10 cellular contexts compared by ENCODE assay signal in the genomic region with DNA sequence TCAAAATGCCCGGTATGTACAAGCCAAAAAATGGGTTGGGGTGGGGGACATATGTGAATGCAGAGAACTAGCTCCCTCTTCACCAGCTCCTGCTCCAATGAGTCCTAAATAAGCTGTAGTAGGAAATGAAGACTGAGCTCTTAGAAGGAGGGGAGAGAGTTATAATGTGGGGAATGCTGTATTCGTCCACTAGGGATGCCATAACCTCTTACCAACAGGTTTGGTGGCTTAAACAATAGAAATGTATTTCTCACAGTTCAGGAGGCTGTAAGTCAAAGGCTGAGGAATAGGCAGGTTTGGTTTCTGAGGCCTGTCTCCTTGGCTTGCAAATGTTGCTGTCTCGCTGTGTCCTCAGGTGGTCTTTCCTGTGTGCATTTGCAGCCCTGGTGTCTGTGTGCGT. TPM values are rescaled to one million over a fixed set of nuclear protein-coding genes. Genes with fewer than 3 reads are reported as not detected.
A peak's percentile ranks its signal among the peaks of the same experiment; 100 is the strongest.
DNase-seq lines count a peak whose midpoint lies in the region; ATAC-seq and TF ChIP-seq lines count a peak whose summit lies in the region.
"Had no signal": no experiment of that assay in that cellular context is flagged by ENCODE, and none has a peak within 500 bp of the region (broad histone marks: within the 10 kb centered on the region; RNA-seq: fewer than 3 reads in every experiment).

No MANE protein-coding gene starts in this region.

- DNase-seq in NCI-H82 treated with DMSO at 0.1 percent for 48 hours (lab: John Stamatoyannopoulos, UW; ENCODE audit: unreplicated experiment), result peak; percentile 58
- no peak for DNase-seq in chondrocyte (ENCODE audit: low spot score)
- no peak for DNase-seq in osteocyte (ENCODE audit: extremely low spot score, unreplicated experiment)
- DNase-seq in effector CD8-positive, alpha-beta T cell (lab: John Stamatoyannopoulos, UW), result no peak
- DNase-seq in activated CD4-positive, alpha-beta T cell treated with anti-CD3 and anti-CD28 coated beads, Interleukin-2, amount 10 ng/mL, durations not matched to agents 7 days and 5 days, result no peak
- no peak for DNase-seq in stimulated activated effector memory CD8-positive, alpha-beta T cell treated with anti-CD3 and anti-CD28 coated beads, Interleukin-12 subunit alpha, Interleukin-12 subunit beta, amount 100 ng/mL, for 72 hours (ENCODE audit: low spot score in 2 of 2)
- DNase-seq: activated CD8-positive, alpha-beta memory T cell treated with anti-CD3 and anti-CD28 coated beads, Interleukin-2, amount 50 U/mL, for 48 hours; naive B cell; stimulated activated CD4-positive, alpha-beta T cell treated with anti-CD3 and anti-CD28 coated beads, Interleukin-12 subunit alpha, Interleukin-12 subunit beta, amount 100 ng/mL, for 4 hours had no signal

- CTCF ChIA-PET in activated CD4-positive, alpha-beta T cell treated with anti-CD3 and anti-CD28 coated beads, Interleukin-2, amount 10 ng/mL, durations not matched to agents 7 days and 5 days (lab: Charles Lee), result interaction anchor here (1.2 kb wide), 1 partner anchor 283 kb away, joined by 4 read pairs; no protein-coding TSS in a partner anchor

- H3K36me3 Mint-ChIP-seq in chondrocyte (ENCODE audit: low read depth) (no peaks in the 10 kb centered on the region), osteocyte (ENCODE audit: unreplicated experiment) (no peaks in the 10 kb centered on the region)
- H3K36me3 Mint-ChIP-seq in activated CD4-positive, alpha-beta T cell treated with anti-CD3 and anti-CD28 coated beads, Interleukin-2, amount 10 ng/mL, durations not matched to agents 7 days and 5 days (ENCODE audit: low read depth), result no peaks in the 10 kb centered on the region
- no peaks in the 10 kb centered on the region for H3K36me3 Mint-ChIP-seq in stimulated activated effector memory CD8-positive, alpha-beta T cell treated with anti-CD3 and anti-CD28 coated beads, Interleukin-12 subunit alpha, Interleukin-12 subunit beta, amount 100 ng/mL, for 72 hours

- H3K9me3 Mint-ChIP-seq in chondrocyte (ENCODE audit: low read depth) (no peaks in the 10 kb centered on the region), osteocyte (ENCODE audit: unreplicated experiment) (no peaks in the 10 kb centered on the region)
- no peaks in the 10 kb centered on the region for H3K9me3 Mint-ChIP-seq in activated CD4-positive, alpha-beta T cell treated with anti-CD3 and anti-CD28 coated beads, Interleukin-2, amount 10 ng/mL, durations not matched to agents 7 days and 5 days
- H3K9me3 Mint-ChIP-seq in stimulated activated effector memory CD8-positive, alpha-beta T cell treated with anti-CD3 and anti-CD28 coated beads, Interleukin-12 subunit alpha, Interleukin-12 subunit beta, amount 100 ng/mL, for 72 hours, result no peaks in the 10 kb centered on the region
- H3K9me3 Mint-ChIP-seq: naive B cell had no signal

- H3K4me3 Mint-ChIP-seq in chondrocyte (ENCODE audit: unreplicated experiment) (no peak overlapping the region), osteocyte (ENCODE audit: unreplicated experiment) (no peak overlapping the region)
- no peak overlapping the region for H3K4me3 Mint-ChIP-seq in activated CD4-positive, alpha-beta T cell treated with anti-CD3 and anti-CD28 coated beads, Interleukin-2, amount 10 ng/mL, durations not matched to agents 7 days and 5 days
- H3K4me3 Mint-ChIP-seq in stimulated activated effector memory CD8-positive, alpha-beta T cell treated with anti-CD3 and anti-CD28 coated beads, Interleukin-12 subunit alpha, Interleukin-12 subunit beta, amount 100 ng/mL, for 72 hours, result no peak overlapping the region
- H3K4me3 Mint-ChIP-seq: naive B cell had no signal

- H3K27ac Mint-ChIP-seq in chondrocyte (ENCODE audit: unreplicated experiment) (no peak overlapping the region), osteocyte (ENCODE audit: unreplicated experiment) (no peak overlapping the region)
- no peak overlapping the region for H3K27ac Mint-ChIP-seq in activated CD4-positive, alpha-beta T cell treated with anti-CD3 and anti-CD28 coated beads, Interleukin-2, amount 10 ng/mL, durations not matched to agents 7 days and 5 days
- H3K27ac Mint-ChIP-seq in stimulated activated effector memory CD8-positive, alpha-beta T cell treated with anti-CD3 and anti-CD28 coated beads, Interleukin-12 subunit alpha, Interleukin-12 subunit beta, amount 100 ng/mL, for 72 hours, result no peak overlapping the region

- TF ChIP-seq CTCF in GM12874 (IDR thresholded peaks at IDR 0.05; ENCODE audit: insufficient read depth, low read depth, low read length) (peak; percentile 34; the same call in 1 of the 2 replicates), chondrocyte (IDR thresholded peaks at IDR 0.05) (peak; percentile 55), osteocyte (IDR thresholded peaks at IDR 0.05) (peak; percentile 31)

- POLR2A ChIA-PET in activated CD4-positive, alpha-beta T cell treated with anti-CD3 and anti-CD28 coated beads, Interleukin-2, amount 10 ng/mL, durations not matched to agents 7 days and 5 days (lab: Charles Lee), result no interaction called here

- H3K27me3 Mint-ChIP-seq in chondrocyte (ENCODE audit: low read depth), result peaks cover 6% of the 10 kb centered on the region
- H3K27me3 Mint-ChIP-seq in osteocyte (ENCODE audit: unreplicated experiment), result peaks cover 40% of the 10 kb centered on the region
- peaks cover 13% of the 10 kb centered on the region for H3K27me3 Mint-ChIP-seq in activated CD4-positive, alpha-beta T cell treated with anti-CD3 and anti-CD28 coated beads, Interleukin-2, amount 10 ng/mL, durations not matched to agents 7 days and 5 days

- H3K4me1 Mint-ChIP-seq in chondrocyte (ENCODE audit: low read depth) (peaks cover 4% of the 10 kb centered on the region), osteocyte (ENCODE audit: unreplicated experiment) (peaks cover 4% of the 10 kb centered on the region)
- peaks cover 7% of the 10 kb centered on the region for H3K4me1 Mint-ChIP-seq in activated CD4-positive, alpha-beta T cell treated with anti-CD3 and anti-CD28 coated beads, Interleukin-2, amount 10 ng/mL, durations not matched to agents 7 days and 5 days
- peaks cover 13% of the 10 kb centered on the region for H3K4me1 Mint-ChIP-seq in stimulated activated effector memory CD8-positive, alpha-beta T cell treated with anti-CD3 and anti-CD28 coated beads, Interleukin-12 subunit alpha, Interleukin-12 subunit beta, amount 100 ng/mL, for 72 hours

- ATAC-seq in stimulated activated effector memory CD8-positive, alpha-beta T cell treated with anti-CD3 and anti-CD28 coated beads, Interleukin-12 subunit alpha, Interleukin-12 subunit beta, amount 100 ng/mL, for 72 hours, result no peak

RNA-seq across cellular contexts. Expression of a gene that starts 4.4 kb away (rescaled TPM):
- total RNA-seq in chondrocyte (18.7 to 30.0 TPM (median 29.2 TPM) in 3 replicates), osteocyte (9.9 and 10.9 TPM in 2 replicates)
- total RNA-seq in activated CD4-positive, alpha-beta T cell treated with anti-CD3 and anti-CD28 coated beads, Interleukin-2, amount 10 ng/mL, durations not matched to agents 7 days and 5 days, result 10 to 100 TPM; 71.6 to 79.2 TPM
